Comparison of ENCODE assay signal across 11 cellular contexts in the genomic region with DNA sequence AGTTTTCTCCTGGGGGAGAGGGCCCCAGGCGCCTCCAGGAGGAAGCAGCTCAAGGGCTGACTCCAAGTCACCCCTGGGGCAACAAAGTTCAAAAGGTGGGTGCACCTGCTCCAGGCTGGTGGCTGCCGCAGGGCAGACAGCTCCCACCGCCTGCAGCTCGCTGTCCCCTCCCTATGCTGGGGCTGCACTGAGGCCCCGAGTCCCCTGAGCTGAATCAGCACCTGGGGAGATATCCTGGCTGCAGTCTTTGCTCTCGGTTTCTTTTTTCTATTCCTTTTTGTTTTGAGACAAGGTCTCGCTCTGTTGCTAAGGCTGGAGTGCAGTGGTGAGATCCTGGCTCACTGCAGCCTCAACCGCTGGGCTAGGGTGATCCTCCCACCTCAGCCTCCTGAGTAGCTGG.
A peak's percentile ranks its signal among the peaks of the same experiment; 100 is the strongest.
DNase-seq lines count a peak whose midpoint lies in the region; ATAC-seq and TF ChIP-seq lines count a peak whose summit lies in the region.
"Had no signal": no experiment of that assay in that cellular context is flagged by ENCODE, and none has a peak within 500 bp of the region (broad histone marks: within the 10 kb centered on the region; RNA-seq: fewer than 3 reads in every experiment).

No MANE protein-coding gene starts in this region.

- H2AFZ ChIP-seq in smooth muscle cell (ENCODE audit: low read depth): no peak overlapping the region

- H3K36me3 Mint-ChIP-seq in stimulated activated naive B cell treated with anti-CD40 and anti-IgM and Interleukin-4, amounts not matched to agents 10 μg/mL and 1 μg/mL and 100 μg/mL, for 72 hours: peaks cover 0 to 4% of the 10 kb centered on the region in 2 donors
- H3K36me3 Mint-ChIP-seq: activated naive CD4-positive, alpha-beta T cell treated with anti-CD3 and anti-CD28 coated beads, Interleukin-2, amount 50 U/mL, for 72 hours had no signal

- DNase-seq in cardiac septum (ENCODE audit: low spot score) (peak; percentile 38), left ventricle myocardium superior (no peak), Ammon's horn (ENCODE audit: low spot score) (no peak), smooth muscle cell (lab: John Stamatoyannopoulos, UW; ENCODE audit: unreplicated experiment) (no peak)
- DNase-seq in stimulated activated naive B cell treated with anti-CD40 and anti-IgM and Interleukin-4, amounts not matched to agents 10 μg/mL and 1 μg/mL and 100 μg/mL, for 72 hours: peak; percentile 21

- no peak for TF ChIP-seq CTCF in smooth muscle cell (IDR thresholded peaks at IDR 0.05; ENCODE audit: borderline replicate concordance, insufficient read depth, poor library complexity, severe bottlenecking)

- no peak overlapping the region for H3K27ac ChIP-seq in smooth muscle cell (ENCODE audit: low read depth)
- H3K27ac ChIP-seq: tibial artery had no signal

- intact Hi-C loops in cardiac septum (cut with DNase I) (no loop called here), left ventricle myocardium superior (cut with micrococcal nuclease) (no loop called here)

- H3K9ac ChIP-seq in smooth muscle cell (ENCODE audit: low read depth): no peak overlapping the region

- H3K9me3 Mint-ChIP-seq in stimulated activated naive B cell treated with anti-CD40 and anti-IgM and Interleukin-4, amounts not matched to agents 10 μg/mL and 1 μg/mL and 100 μg/mL, for 72 hours: peaks cover 0 to 4% of the 10 kb centered on the region in 2 donors
- H3K9me3 Mint-ChIP-seq: activated naive CD4-positive, alpha-beta T cell treated with anti-CD3 and anti-CD28 coated beads, Interleukin-2, amount 50 U/mL, for 72 hours had no signal

- no peak overlapping the region for H3K4me3 Mint-ChIP-seq in stimulated activated naive B cell treated with anti-CD40 and anti-IgM and Interleukin-4, amounts not matched to agents 10 μg/mL and 1 μg/mL and 100 μg/mL, for 72 hours

- H3K4me3 ChIP-seq in smooth muscle cell: no peak overlapping the region
- H3K4me3 ChIP-seq: tibial artery had no signal

- no peaks in the 10 kb centered on the region for H3K27me3 ChIP-seq in smooth muscle cell (ENCODE audit: low read depth)

- H3K79me2 ChIP-seq in smooth muscle cell (ENCODE audit: low read depth): no peaks in the 10 kb centered on the region

- no peaks in the 10 kb centered on the region for H3K4me1 ChIP-seq in smooth muscle cell (ENCODE audit: low read depth)
- H3K4me1 ChIP-seq: tibial artery had no signal

- H3K9me3 ChIP-seq in smooth muscle cell (replicated peaks; ENCODE audit: low read depth): no peaks in the 10 kb centered on the region

- no peaks in the 10 kb centered on the region for H3K36me3 ChIP-seq in smooth muscle cell (ENCODE audit: low read depth)
- H3K36me3 ChIP-seq: tibial artery had no signal

- no peaks in the 10 kb centered on the region for H3F3A ChIP-seq in smooth muscle cell (ENCODE audit: low read depth)

- 91% methylated on average over 7 of the region's 8 CpGs for WGBS in smooth muscle cell (ENCODE audit: low lambda C conversion rate)

- H3K4me2 ChIP-seq in smooth muscle cell: no peak overlapping the region

- ATAC-seq in left ventricle myocardium superior (no peak), HG02840 (IDR thresholded peaks at IDR 0.05; ENCODE audit: low FRiP score, unreplicated experiment) (peak; percentile 88), HG03565 (IDR thresholded peaks at IDR 0.05; ENCODE audit: unreplicated experiment) (peak; percentile 97), GM19455 (IDR thresholded peaks at IDR 0.05; ENCODE audit: unreplicated experiment) (no peak)
- peak in 1 of 2 donors; percentile 94 for ATAC-seq in stimulated activated naive B cell treated with anti-CD40 and anti-IgM and Interleukin-4, amounts not matched to agents 10 μg/mL and 1 μg/mL and 100 μg/mL, for 72 hours (replicated peaks)
- ATAC-seq: activated naive CD4-positive, alpha-beta T cell treated with anti-CD3 and anti-CD28 coated beads, Interleukin-2, amount 50 U/mL, for 72 hours; Right ventricle myocardium inferior had no signal

- peaks cover 0 to 1% of the 10 kb centered on the region in 2 donors for H3K4me1 Mint-ChIP-seq in stimulated activated naive B cell treated with anti-CD40 and anti-IgM and Interleukin-4, amounts not matched to agents 10 μg/mL and 1 μg/mL and 100 μg/mL, for 72 hours

- H3K27me3 Mint-ChIP-seq in stimulated activated naive B cell treated with anti-CD40 and anti-IgM and Interleukin-4, amounts not matched to agents 10 μg/mL and 1 μg/mL and 100 μg/mL, for 72 hours: peaks cover 8 to 29% of the 10 kb centered on the region in 2 donors

- H4K20me1 ChIP-seq in smooth muscle cell (ENCODE audit: low read depth): no peaks in the 10 kb centered on the region

- H3K27ac Mint-ChIP-seq in stimulated activated naive B cell treated with anti-CD40 and anti-IgM and Interleukin-4, amounts not matched to agents 10 μg/mL and 1 μg/mL and 100 μg/mL, for 72 hours: peak overlapping the region; percentile 70

Comparison
In these comparisons a context has a peak if more than half of its experiments do, and no peak if none do; other contexts are left out.
1. DNase-seq: peak in cardiac septum (single experiment) and stimulated activated naive B cell treated with anti-CD40 and anti-IgM and Interleukin-4, amounts not matched to agents 10 μg/mL and 1 μg/mL and 100 μg/mL, for 72 hours (single experiment); none in left ventricle myocardium superior (single experiment), Ammon's horn (single experiment) and smooth muscle cell (single experiment).
2. ATAC-seq: peak in HG02840 (single experiment) and HG03565 (single experiment); none in left ventricle myocardium superior (single experiment) and GM19455 (single experiment).